1 cellular context compared by ENCODE assay signal in genomic region chr14:36521598-36522345, GRCh38.
TF ChIP-seq lines count a peak whose summit lies in the region.

No MANE protein-coding gene starts in this region.

TF ChIP-seq in H1, 55 proteins besides CTCF, POLR2A, EP300 and RAD21:
- TF ChIP-seq CEBPB (IDR thresholded peaks at IDR 0.05; ENCODE audit: low read depth, low read length) = peak; percentile 96
- no peak for TF ChIP-seq FOSL1 (IDR thresholded peaks at IDR 0.05; ENCODE audit: insufficient read depth, low read depth, low read length)
- TF ChIP-seq SUZ12 (IDR thresholded peaks at IDR 0.05; ENCODE audit: low read length) = peak; percentile 63; the same call in 1 of the 2 replicates
- TF ChIP-seq EZH2 (IDR thresholded peaks at IDR 0.05; ENCODE audit: low read depth, low read length, severe bottlenecking) = peak; percentile 33
- TF ChIP-seq GTF2F1 (IDR thresholded peaks at IDR 0.05; ENCODE audit: borderline replicate concordance, low read depth, low read length) = no peak
- peak; percentile 46 for TF ChIP-seq RNF2 (IDR thresholded peaks at IDR 0.05; ENCODE audit: borderline replicate concordance, low read depth, low read length, missing control alignments, poor library complexity, severe bottlenecking)
- no peak for TF ChIP-seq SIN3A (conservative IDR thresholded peaks at IDR 0.05 in 1 of 2, IDR thresholded peaks at IDR 0.05 in 1 of 2; ENCODE audit: low read depth in 1 of 2, low read length in 2 of 2)
- TF ChIP-seq POLR2AphosphoS5 (IDR thresholded peaks at IDR 0.05; ENCODE audit: low read depth, low read length) = no peak
- TF ChIP-seq E2F6 (IDR thresholded peaks at IDR 0.05) = no peak
